17 cellular contexts compared by ENCODE assay signal in genomic region chr2:100274076-100274475, GRCh38. TPM values are rescaled to one million over a fixed set of nuclear protein-coding genes. Genes with fewer than 3 reads are reported as not detected.
A peak's percentile ranks its signal among the peaks of the same experiment; 100 is the strongest.
DNase-seq lines count a peak whose midpoint lies in the region; ATAC-seq and TF ChIP-seq lines count a peak whose summit lies in the region.
"Had no signal": no experiment of that assay in that cellular context is flagged by ENCODE, and none has a peak within 500 bp of the region (broad histone marks: within the 10 kb centered on the region; RNA-seq: fewer than 3 reads in every experiment).

No MANE protein-coding gene starts in this region.

- intact Hi-C loops in adrenal gland (cut with DNase I), result no loop called here

- H3K9me3 ChIP-seq in adrenal gland (replicated peaks in 1 of 3), result no peaks in the 10 kb centered on the region
- H3K9me3 ChIP-seq: heart left ventricle, right atrium auricular region, tibial artery had no signal

- peaks cover 2% of the 10 kb centered on the region for H3K36me3 Mint-ChIP-seq in memory B cell
- H3K36me3 Mint-ChIP-seq: activated naive CD4-positive, alpha-beta T cell treated with anti-CD3 and anti-CD28 coated beads, Interleukin-2, amount 50 U/mL, for 24 hours had no signal

- 36 to 49% (median 42%) methylated on average over 6 of the region's 6 CpGs for WGBS in adrenal gland, 4 donors

- no peaks in the 10 kb centered on the region for H3K9me3 Mint-ChIP-seq in memory B cell
- H3K9me3 Mint-ChIP-seq: activated naive CD4-positive, alpha-beta T cell treated with anti-CD3 and anti-CD28 coated beads, Interleukin-2, amount 50 U/mL, for 24 hours; activated T-cell treated with anti-CD3 and anti-CD28 coated beads, Interleukin-2, amount 50 U/mL, for 24 hours had no signal

- peak overlapping the region; percentile 31 for H3K27ac Mint-ChIP-seq in memory B cell
- H3K27ac Mint-ChIP-seq: activated naive CD4-positive, alpha-beta T cell treated with anti-CD3 and anti-CD28 coated beads, Interleukin-2, amount 50 U/mL, for 24 hours; activated T-cell treated with anti-CD3 and anti-CD28 coated beads, Interleukin-2, amount 50 U/mL, for 24 hours had no signal

- peaks cover 11% of the 10 kb centered on the region for H3K4me1 Mint-ChIP-seq in memory B cell

- TF ChIP-seq CTCF in GM13976 (IDR thresholded peaks at IDR 0.05; ENCODE audit: borderline replicate concordance, control extremely low read depth, extremely low read depth, insufficient read depth, missing control alignments) (no peak), adrenal gland (IDR thresholded peaks at IDR 0.05) (no peak)

- no peak overlapping the region for H3K4me3 Mint-ChIP-seq in memory B cell
- H3K4me3 Mint-ChIP-seq: activated naive CD4-positive, alpha-beta T cell treated with anti-CD3 and anti-CD28 coated beads, Interleukin-2, amount 50 U/mL, for 24 hours; activated T-cell treated with anti-CD3 and anti-CD28 coated beads, Interleukin-2, amount 50 U/mL, for 24 hours had no signal

- DNase-seq in DMS79 (lab: John Stamatoyannopoulos, UW), result peak; percentile 23
- peak; percentile 44 for DNase-seq in GM13976 (ENCODE audit: low spot score)
- DNase-seq in adrenal gland, result peak in 6 of 7 donors; percentile 59 to 83 (median 66)
- DNase-seq in memory B cell (ENCODE audit: low spot score in 2 of 2), result peak in 1 of 2 donors; percentile 7
- no peak for DNase-seq in SKM-1 treated with dmso at 0.1 percent for 144 hours (lab: John Stamatoyannopoulos, UW; ENCODE audit: unreplicated experiment)
- no peak for DNase-seq in DMS53 (lab: John Stamatoyannopoulos, UW)
- DNase-seq in activated naive CD4-positive, alpha-beta T cell treated with anti-CD3 and anti-CD28 coated beads, Interleukin-2, amount 50 U/mL, for 16 hours, result no peak
- DNase-seq: activated T-cell treated with anti-CD3 and anti-CD28 coated beads, Interleukin-2, amount 50 U/mL, for 24 hours; heart left ventricle; NCI-H1694 treated with DMSO at 0.1 percent for 48 hours; NCI-H526 treated with DMSO at 0.1 percent for 48 hours; stimulated activated CD4-positive, alpha-beta T cell treated with anti-CD3 and anti-CD28 coated beads, Interleukin-12 subunit alpha, Interleukin-12 subunit beta, amount 100 ng/mL, for 4 hours; tibial artery had no signal

- peak in 1 of 2 donors; percentile 52 for TF ChIP-seq POLR2A in adrenal gland (IDR thresholded peaks at IDR 0.05)

- no peaks in the 10 kb centered on the region for H3K27me3 ChIP-seq in adrenal gland
- H3K27me3 ChIP-seq: heart left ventricle, right atrium auricular region, tibial artery had no signal

- H3K27ac ChIP-seq in adrenal gland, result peak overlapping the region; percentile 68 to 91 (median 73)
- H3K27ac ChIP-seq: right atrium auricular region, tibial artery had no signal

- H3K4me1 ChIP-seq in adrenal gland (replicated peaks in 1 of 2), result peaks cover 25 to 36% of the 10 kb centered on the region in 2 donors
- H3K4me1 ChIP-seq: right atrium auricular region had no signal

- H3K27me3 Mint-ChIP-seq in memory B cell, result peaks cover 8% of the 10 kb centered on the region

- H3K4me3 ChIP-seq in adrenal gland, result no peak overlapping the region
- H3K4me3 ChIP-seq: heart left ventricle, lung, right atrium auricular region, tibial artery had no signal

- ATAC-seq in memory B cell (ENCODE audit: low read depth), result peak; percentile 99
- ATAC-seq: heart left ventricle, Right ventricle myocardium inferior had no signal

- in situ Hi-C loops in GM13976 (cut with MboI; ENCODE audit: low sequenced_read_pairs, unreplicated experiment), result loop anchor here (25.0 kb wide), 1 partner anchor 713 kb away; no protein-coding TSS in a partner anchor

- H3K36me3 ChIP-seq in adrenal gland (replicated peaks in 1 of 2), result peaks cover 0 to 9% of the 10 kb centered on the region in 2 donors
- H3K36me3 ChIP-seq: right atrium auricular region had no signal

RNA-seq across cellular contexts. Expression of gene LONRF2, which starts 48.2 kb away (rescaled TPM):
- 100 to 1,000 TPM in 1 of 8 donors, 10 to 100 TPM in 7; 30.5 to 110 (median 61.9) TPM for total RNA-seq in adrenal gland
- polyA plus RNA-seq in adrenal gland, result 10 to 100 TPM in 1 of 3 donors, 1 to 10 TPM in 2; 8.1 to 32.5 (median 8.4) TPM

Comparison
In these comparisons a context has a peak if more than half of its experiments do, and no peak if none do; other contexts are left out.
1. DNase-seq: peak in DMS79 (single experiment), GM13976 (single experiment) and adrenal gland (6 of 7); none in SKM-1 treated with dmso at 0.1 percent for 144 hours (single experiment), DMS53 (single experiment) and activated naive CD4-positive, alpha-beta T cell treated with anti-CD3 and anti-CD28 coated beads, Interleukin-2, amount 50 U/mL, for 16 hours (single experiment).